Comparison of ENCODE assay signal across 1 cellular context in the genomic region with DNA sequence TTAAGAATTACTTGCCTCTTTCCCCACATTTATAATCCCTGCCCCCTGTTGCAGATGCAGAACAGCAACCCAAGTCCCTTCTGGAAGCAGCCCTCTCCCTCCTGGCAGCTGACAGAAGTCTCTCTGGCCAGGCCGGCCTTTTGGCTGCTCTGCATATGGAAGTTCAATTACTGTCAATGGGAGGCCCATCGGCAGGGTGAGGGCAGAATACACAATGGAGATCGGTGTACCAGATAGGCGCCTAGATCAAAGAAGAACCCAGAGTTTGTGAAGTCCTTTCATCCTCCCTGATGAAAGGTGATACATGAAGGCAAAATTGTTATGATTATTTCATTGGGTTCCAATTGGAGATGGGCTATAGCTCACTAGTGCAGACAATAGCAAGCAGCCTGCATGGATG.
TF ChIP-seq lines count a peak whose summit lies in the region.

No MANE protein-coding gene starts in this region.

TF ChIP-seq in GM23338, 12 proteins besides CTCF, POLR2A, EP300 and RAD21 (continued from another document):
- TF ChIP-seq, protein P1, sequence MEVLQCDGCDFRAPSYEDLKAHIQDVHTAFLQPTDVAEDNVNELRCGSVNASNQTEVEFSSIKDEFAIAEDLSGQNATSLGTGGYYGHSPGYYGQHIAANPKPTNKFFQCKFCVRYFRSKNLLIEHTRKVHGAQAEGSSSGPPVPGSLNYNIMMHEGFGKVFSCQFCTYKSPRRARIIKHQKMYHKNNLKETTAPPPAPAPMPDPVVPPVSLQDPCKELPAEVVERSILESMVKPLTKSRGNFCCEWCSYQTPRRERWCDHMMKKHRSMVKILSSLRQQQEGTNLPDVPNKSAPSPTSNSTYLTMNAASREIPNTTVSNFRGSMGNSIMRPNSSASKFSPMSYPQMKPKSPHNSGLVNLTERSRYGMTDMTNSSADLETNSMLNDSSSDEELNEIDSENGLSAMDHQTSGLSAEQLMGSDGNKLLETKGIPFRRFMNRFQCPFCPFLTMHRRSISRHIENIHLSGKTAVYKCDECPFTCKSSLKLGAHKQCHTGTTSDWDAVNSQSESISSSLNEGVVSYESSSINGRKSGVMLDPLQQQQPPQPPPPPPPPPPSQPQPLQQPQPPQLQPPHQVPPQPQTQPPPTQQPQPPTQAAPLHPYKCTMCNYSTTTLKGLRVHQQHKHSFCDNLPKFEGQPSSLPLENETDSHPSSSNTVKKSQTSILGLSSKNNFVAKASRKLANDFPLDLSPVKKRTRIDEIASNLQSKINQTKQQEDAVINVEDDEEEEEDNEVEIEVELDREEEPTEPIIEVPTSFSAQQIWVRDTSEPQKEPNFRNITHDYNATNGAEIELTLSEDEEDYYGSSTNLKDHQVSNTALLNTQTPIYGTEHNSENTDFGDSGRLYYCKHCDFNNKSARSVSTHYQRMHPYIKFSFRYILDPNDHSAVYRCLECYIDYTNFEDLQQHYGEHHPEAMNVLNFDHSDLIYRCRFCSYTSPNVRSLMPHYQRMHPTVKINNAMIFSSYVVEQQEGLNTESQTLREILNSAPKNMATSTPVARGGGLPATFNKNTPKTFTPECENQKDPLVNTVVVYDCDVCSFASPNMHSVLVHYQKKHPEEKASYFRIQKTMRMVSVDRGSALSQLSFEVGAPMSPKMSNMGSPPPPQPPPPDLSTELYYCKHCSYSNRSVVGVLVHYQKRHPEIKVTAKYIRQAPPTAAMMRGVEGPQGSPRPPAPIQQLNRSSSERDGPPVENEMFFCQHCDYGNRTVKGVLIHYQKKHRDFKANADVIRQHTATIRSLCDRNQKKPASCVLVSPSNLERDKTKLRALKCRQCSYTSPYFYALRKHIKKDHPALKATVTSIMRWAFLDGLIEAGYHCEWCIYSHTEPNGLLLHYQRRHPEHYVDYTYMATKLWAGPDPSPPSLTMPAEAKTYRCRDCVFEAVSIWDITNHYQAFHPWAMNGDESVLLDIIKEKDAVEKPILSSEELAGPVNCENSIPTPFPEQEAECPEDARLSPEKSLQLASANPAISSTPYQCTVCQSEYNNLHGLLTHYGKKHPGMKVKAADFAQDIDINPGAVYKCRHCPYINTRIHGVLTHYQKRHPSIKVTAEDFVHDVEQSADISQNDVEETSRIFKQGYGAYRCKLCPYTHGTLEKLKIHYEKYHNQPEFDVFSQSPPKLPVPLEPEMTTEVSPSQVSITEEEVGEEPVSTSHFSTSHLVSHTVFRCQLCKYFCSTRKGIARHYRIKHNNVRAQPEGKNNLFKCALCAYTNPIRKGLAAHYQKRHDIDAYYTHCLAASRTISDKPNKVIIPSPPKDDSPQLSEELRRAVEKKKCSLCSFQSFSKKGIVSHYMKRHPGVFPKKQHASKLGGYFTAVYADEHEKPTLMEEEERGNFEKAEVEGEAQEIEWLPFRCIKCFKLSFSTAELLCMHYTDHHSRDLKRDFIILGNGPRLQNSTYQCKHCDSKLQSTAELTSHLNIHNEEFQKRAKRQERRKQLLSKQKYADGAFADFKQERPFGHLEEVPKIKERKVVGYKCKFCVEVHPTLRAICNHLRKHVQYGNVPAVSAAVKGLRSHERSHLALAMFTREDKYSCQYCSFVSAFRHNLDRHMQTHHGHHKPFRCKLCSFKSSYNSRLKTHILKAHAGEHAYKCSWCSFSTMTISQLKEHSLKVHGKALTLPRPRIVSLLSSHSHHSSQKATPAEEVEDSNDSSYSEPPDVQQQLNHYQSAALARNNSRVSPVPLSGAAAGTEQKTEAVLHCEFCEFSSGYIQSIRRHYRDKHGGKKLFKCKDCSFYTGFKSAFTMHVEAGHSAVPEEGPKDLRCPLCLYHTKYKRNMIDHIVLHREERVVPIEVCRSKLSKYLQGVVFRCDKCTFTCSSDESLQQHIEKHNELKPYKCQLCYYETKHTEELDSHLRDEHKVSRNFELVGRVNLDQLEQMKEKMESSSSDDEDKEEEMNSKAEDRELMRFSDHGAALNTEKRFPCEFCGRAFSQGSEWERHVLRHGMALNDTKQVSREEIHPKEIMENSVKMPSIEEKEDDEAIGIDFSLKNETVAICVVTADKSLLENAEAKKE (CRISPR knock-in tag; IDR thresholded peaks at IDR 0.05), result no peak
- TF ChIP-seq ZNF114 (CRISPR knock-in tag; IDR thresholded peaks at IDR 0.05), result no peak
- TF ChIP-seq, protein P2, sequence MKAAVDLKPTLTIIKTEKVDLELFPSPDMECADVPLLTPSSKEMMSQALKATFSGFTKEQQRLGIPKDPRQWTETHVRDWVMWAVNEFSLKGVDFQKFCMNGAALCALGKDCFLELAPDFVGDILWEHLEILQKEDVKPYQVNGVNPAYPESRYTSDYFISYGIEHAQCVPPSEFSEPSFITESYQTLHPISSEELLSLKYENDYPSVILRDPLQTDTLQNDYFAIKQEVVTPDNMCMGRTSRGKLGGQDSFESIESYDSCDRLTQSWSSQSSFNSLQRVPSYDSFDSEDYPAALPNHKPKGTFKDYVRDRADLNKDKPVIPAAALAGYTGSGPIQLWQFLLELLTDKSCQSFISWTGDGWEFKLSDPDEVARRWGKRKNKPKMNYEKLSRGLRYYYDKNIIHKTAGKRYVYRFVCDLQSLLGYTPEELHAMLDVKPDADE (IDR thresholded peaks at IDR 0.05), result no peak
